Comparison of ENCODE assay signal across 8 cellular contexts in the genomic region with DNA sequence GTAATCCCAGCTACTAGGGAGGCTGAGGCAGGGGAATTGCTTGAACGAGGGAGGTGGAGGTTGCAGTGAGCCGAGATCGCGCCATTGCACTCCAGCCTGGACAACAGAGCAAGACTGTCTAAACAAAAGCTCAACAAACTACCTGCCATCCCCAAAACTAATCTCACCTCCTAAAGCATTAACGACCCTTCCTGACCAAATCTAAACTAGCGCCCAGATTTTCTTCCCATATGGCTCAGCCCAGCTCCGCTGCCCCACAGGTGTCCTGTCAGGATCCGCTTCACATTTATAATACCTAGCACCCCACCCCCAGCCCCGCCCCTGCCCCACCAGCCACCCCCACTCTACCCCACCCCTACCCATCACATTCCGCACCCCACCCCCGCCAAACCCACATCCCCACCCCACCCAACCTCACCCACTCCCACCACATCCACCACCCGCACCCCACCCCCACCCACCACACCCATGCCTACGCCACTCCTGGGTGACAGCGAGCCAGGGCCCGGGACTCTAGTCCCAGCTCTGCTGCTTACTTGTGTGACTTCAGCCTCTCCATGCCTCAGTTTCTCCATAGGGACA. TPM values are rescaled to one million over a fixed set of nuclear protein-coding genes. Genes with fewer than 3 reads are reported as not detected.
A peak's percentile ranks its signal among the peaks of the same experiment; 100 is the strongest.
DNase-seq lines count a peak whose midpoint lies in the region; ATAC-seq and TF ChIP-seq lines count a peak whose summit lies in the region.

No MANE protein-coding gene starts in this region.

- intact Hi-C loops in CD14-positive monocyte (cut with micrococcal nuclease), result loop anchor here in 1 of 2 donors (2.0 kb wide), 1 partner anchor 104 kb away; no protein-coding TSS in a partner anchor

- DNase-seq in CD14-positive monocyte (ENCODE audit: low spot score) (no peak), MG63 (no peak), adipocyte (ENCODE audit: low read depth) (no peak), immature natural killer cell (peak in 2 of 3 donors; percentile 59 to 67), LoVo (ENCODE audit: low spot score) (no peak), SW 1271 (lab: John Stamatoyannopoulos, UW) (no peak)

- H3K27me3 Mint-ChIP-seq in CD14-positive monocyte (ENCODE audit: low read depth in 3 of 3), result peaks cover 0 to 3% (median 2%) of the 10 kb centered on the region in 3 donors
- peaks cover 7 to 23% (median 15%) of the 10 kb centered on the region in 3 donors for H3K27me3 Mint-ChIP-seq in immature natural killer cell (ENCODE audit: low read depth in 3 of 3)

- TF ChIP-seq CTCF in CD14-positive monocyte (IDR thresholded peaks at IDR 0.05), result no peak

- H3K4me3 ChIP-seq in MG63 (peak overlapping the region; percentile 96), adipocyte (ENCODE audit: low read length) (peak overlapping the region; percentile 92), subcutaneous abdominal adipose tissue (ENCODE audit: low read depth in 1 of 5, low read length in 5 of 5) (peak overlapping the region; percentile 59 to 84 (median 78))

- H3K4me1 Mint-ChIP-seq in CD14-positive monocyte, result peaks cover 39% of the 10 kb centered on the region
- H3K4me1 Mint-ChIP-seq in immature natural killer cell, result peaks cover 61 to 68% of the 10 kb centered on the region in 2 donors

- H3K36me3 ChIP-seq in MG63 (peaks cover 20% of the 10 kb centered on the region), adipocyte (ENCODE audit: control insufficient read depth, insufficient read depth, low read length, severe bottlenecking) (no peaks in the 10 kb centered on the region), subcutaneous abdominal adipose tissue (ENCODE audit: control insufficient read depth in 5 of 5, insufficient read depth in 5 of 5, low read length in 5 of 5) (peaks cover 0 to 7% (median 0%) of the 10 kb centered on the region in 5 donors)

- H3K4me1 ChIP-seq in adipocyte (ENCODE audit: control insufficient read depth, insufficient read depth, low read length), result peaks cover 41% of the 10 kb centered on the region
- H3K4me1 ChIP-seq in subcutaneous abdominal adipose tissue (ENCODE audit: control insufficient read depth in 5 of 5, insufficient read depth in 5 of 5, low read length in 5 of 5), result peaks cover 3 to 59% (median 57%) of the 10 kb centered on the region in 5 donors

- peaks cover 2 to 6% of the 10 kb centered on the region in 2 donors for H3K36me3 Mint-ChIP-seq in CD14-positive monocyte
- no peaks in the 10 kb centered on the region for H3K36me3 Mint-ChIP-seq in immature natural killer cell

- H3K9me3 ChIP-seq in MG63, result no peaks in the 10 kb centered on the region
- H3K9me3 ChIP-seq in adipocyte (ENCODE audit: control insufficient read depth, low read length), result no peaks in the 10 kb centered on the region
- H3K9me3 ChIP-seq in subcutaneous abdominal adipose tissue (ENCODE audit: control insufficient read depth in 5 of 5, low read length in 5 of 5), result no peaks in the 10 kb centered on the region

- H3K27ac Mint-ChIP-seq in CD14-positive monocyte (peak overlapping the region in 4 of 7 donors; percentile 58 to 69 (median 62)), immature natural killer cell (peak overlapping the region; percentile 88 to 99 (median 91))

- peak overlapping the region; percentile 99 for H3K27ac ChIP-seq in subcutaneous abdominal adipose tissue (ENCODE audit: low read depth, low read length)

- H3K9me3 Mint-ChIP-seq in CD14-positive monocyte (no peaks in the 10 kb centered on the region), immature natural killer cell (no peaks in the 10 kb centered on the region)

- H3K9ac ChIP-seq in adipocyte (ENCODE audit: low read length) (peak overlapping the region; percentile 95), subcutaneous abdominal adipose tissue (ENCODE audit: low read length in 5 of 5) (peak overlapping the region; percentile 84 to 99 (median 93))

- H3K4me3 Mint-ChIP-seq in CD14-positive monocyte, result peak overlapping the region; percentile 67 to 74
- H3K4me3 Mint-ChIP-seq in immature natural killer cell, result peak overlapping the region; percentile 83 to 97 (median 91)

- peak; percentile 8 for ATAC-seq in GM21423 (IDR thresholded peaks at IDR 0.05; ENCODE audit: unreplicated experiment)

- H3K27me3 ChIP-seq in MG63, result no peaks in the 10 kb centered on the region
- H3K27me3 ChIP-seq in adipocyte (replicated peaks; ENCODE audit: control insufficient read depth, insufficient read depth, low read length), result no peaks in the 10 kb centered on the region
- no peaks in the 10 kb centered on the region for H3K27me3 ChIP-seq in subcutaneous abdominal adipose tissue (ENCODE audit: control insufficient read depth in 5 of 5, insufficient read depth in 4 of 5, low read length in 5 of 5)

RNA-seq across cellular contexts. Expression of gene C19orf12, which starts 0.6 kb away (rescaled TPM):
- polyA plus RNA-seq in CD14-positive monocyte (1 to 10 TPM; 6.0 to 8.0 TPM), immature natural killer cell (10 to 100 TPM; 32.4 to 68.3 (median 60.3) TPM)
- 35.6 and 47.0 TPM in 2 replicates for total RNA-seq in MG63 (2014; rRNA removed; shearing (Covaris generic); ENCODE audit: low replicate concordance)

RNA-seq across cellular contexts. Expression of gene PLEKHF1, which starts 49.2 kb away (rescaled TPM):
- polyA plus RNA-seq in CD14-positive monocyte (under 1 TPM; 0.11 to 0.26 TPM), immature natural killer cell (100 to 1,000 TPM; 107 to 244 (median 141) TPM)
- 22.2 and 37.5 TPM in 2 replicates for total RNA-seq in MG63 (2014; rRNA removed; shearing (Covaris generic); ENCODE audit: low replicate concordance)

Comparison
In these comparisons a context has a peak if more than half of its experiments do, and no peak if none do; other contexts are left out.
1. DNase-seq: peak in immature natural killer cell (2 of 3); none in CD14-positive monocyte (single experiment), MG63 (single experiment), adipocyte (single experiment), LoVo (single experiment) and SW 1271 (0 of 2).
2. RNA of gene PLEKHF1, which starts 49.2 kb away (polyA plus RNA-seq): 107 to 244 TPM in immature natural killer cell; 0.11 to 0.26 TPM in CD14-positive monocyte; every median in the first group is over 10 times any median in the second.
3. Peak in every context shown above with its lines, with median percentiles within 50 percentile points of each other: H3K4me3 ChIP-seq.